In genomic region chr6:80143312-80143960, GRCh38 we compare ENCODE assay signal across 8 cellular contexts. TPM values are rescaled to one million over a fixed set of nuclear protein-coding genes. Genes with fewer than 3 reads are reported as not detected.
DNase-seq lines count a peak whose midpoint lies in the region; ATAC-seq and TF ChIP-seq lines count a peak whose summit lies in the region.

No MANE protein-coding gene starts in this region.

- H3K9ac ChIP-seq in smooth muscle cell (ENCODE audit: low read depth) = no peak overlapping the region

- no peak for ATAC-seq in GM23338
- ATAC-seq in GM18498 (IDR thresholded peaks at IDR 0.05; ENCODE audit: unreplicated experiment) = no peak
- ATAC-seq in GM21737 (IDR thresholded peaks at IDR 0.05; ENCODE audit: unreplicated experiment) = no peak

- intact Hi-C loops in spleen (cut with DNase I; ENCODE audit: low total_unique reads) = no loop called here

- H3K79me2 ChIP-seq in GM23338 (replicated peaks; ENCODE audit: insufficient read depth) = no peaks in the 10 kb centered on the region; the same call in 1 of the 2 replicates
- no peaks in the 10 kb centered on the region for H3K79me2 ChIP-seq in smooth muscle cell (ENCODE audit: low read depth)

- TF ChIP-seq CTCF in GM23338 (conservative IDR thresholded peaks at IDR 0.05; ENCODE audit: low read depth in 2 of 2) (no peak), smooth muscle cell (IDR thresholded peaks at IDR 0.05; ENCODE audit: borderline replicate concordance, insufficient read depth, poor library complexity, severe bottlenecking) (no peak), spleen (IDR thresholded peaks at IDR 0.05 in 8 of 11, conservative IDR thresholded peaks at IDR 0.05 in 3 of 11) (no peak)

- no peak overlapping the region for H3K27ac Mint-ChIP-seq in GM23338

- no peak for TF ChIP-seq POLR2A in spleen (IDR thresholded peaks at IDR 0.05)

- H3K4me1 ChIP-seq in GM23338 (ENCODE audit: insufficient read depth) (no peaks in the 10 kb centered on the region), smooth muscle cell (ENCODE audit: low read depth) (no peaks in the 10 kb centered on the region), spleen (peaks cover 0 to 13% (median 0%) of the 10 kb centered on the region in 6 donors)

- DNase-seq in GM23338 (ENCODE audit: low spot score) (no peak), T1000 (lab: John Stamatoyannopoulos, UW) (peak; percentile 80), globus pallidus (ENCODE audit: low spot score) (peak; percentile 43), smooth muscle cell (lab: John Stamatoyannopoulos, UW; ENCODE audit: unreplicated experiment) (peak; percentile 2), spleen (no peak)
- no peak for DNase-seq in stimulated activated CD4-positive, alpha-beta T cell treated with anti-CD3 and anti-CD28 coated beads, Interleukin-4, amount 100 ng/mL, for 1 hour

- 64% methylated on average over 3 of the region's 3 CpGs for WGBS in smooth muscle cell (ENCODE audit: low lambda C conversion rate)
- WGBS in spleen, 5 donors = 50 to 69% (median 61%) methylated on average over 3 of the region's 3 CpGs

- H3K4me3 Mint-ChIP-seq in GM23338 = no peak overlapping the region

- H3K27me3 ChIP-seq in GM23338 (ENCODE audit: insufficient read depth) (no peaks in the 10 kb centered on the region), smooth muscle cell (ENCODE audit: low read depth) (no peaks in the 10 kb centered on the region), spleen (replicated peaks in 1 of 7) (no peaks in the 10 kb centered on the region)

- no peaks in the 10 kb centered on the region for H3K27me3 Mint-ChIP-seq in GM23338 (ENCODE audit: insufficient read depth, low read depth, poor library complexity)

- no peaks in the 10 kb centered on the region for H3K9me3 ChIP-seq in smooth muscle cell (replicated peaks; ENCODE audit: low read depth)
- H3K9me3 ChIP-seq in spleen = no peaks in the 10 kb centered on the region

- peaks cover 4% of the 10 kb centered on the region; the same call in 2 of the 3 replicates for H3K9me3 Mint-ChIP-seq in GM23338

- H3F3A ChIP-seq in GM23338 (replicated peaks; ENCODE audit: low read depth) (no peaks in the 10 kb centered on the region), smooth muscle cell (ENCODE audit: low read depth) (no peaks in the 10 kb centered on the region)

- H3K4me3 ChIP-seq in GM23338 = no peak overlapping the region
- no peak overlapping the region for H3K4me3 ChIP-seq in smooth muscle cell
- no peak overlapping the region for H3K4me3 ChIP-seq in spleen

- H3K27ac ChIP-seq in GM23338 (ENCODE audit: low read depth) (0 out of 2 replicates have a peak overlapping the region, but pooled peaks have one; percentile 32), smooth muscle cell (ENCODE audit: low read depth) (no peak overlapping the region), spleen (no peak overlapping the region)

- no peaks in the 10 kb centered on the region for H3K9me2 ChIP-seq in GM23338 (ENCODE audit: insufficient read depth)

- H3K4me2 ChIP-seq in GM23338 (no peak overlapping the region), smooth muscle cell (no peak overlapping the region)

- H4K20me1 ChIP-seq in GM23338 (replicated peaks; ENCODE audit: insufficient read depth) (no peaks in the 10 kb centered on the region; the same call in 1 of the 2 replicates), smooth muscle cell (ENCODE audit: low read depth) (no peaks in the 10 kb centered on the region)

- H3K36me3 Mint-ChIP-seq in GM23338 (ENCODE audit: low read depth) = peaks cover 26% of the 10 kb centered on the region

- H3K36me3 ChIP-seq in GM23338 (ENCODE audit: insufficient read depth) = peaks cover 1% of the 10 kb centered on the region
- no peaks in the 10 kb centered on the region for H3K36me3 ChIP-seq in smooth muscle cell (ENCODE audit: low read depth)
- H3K36me3 ChIP-seq in spleen = peaks cover 0 to 20% (median 0%) of the 10 kb centered on the region in 6 donors

- H3K4me1 Mint-ChIP-seq in GM23338 = no peaks in the 10 kb centered on the region

- H2AFZ ChIP-seq in GM23338 (no peak overlapping the region), smooth muscle cell (ENCODE audit: low read depth) (no peak overlapping the region)

TF ChIP-seq in GM23338, 12 proteins besides CTCF, POLR2A, EP300 and RAD21 (continues in another document):
- no peak for TF ChIP-seq REST (IDR thresholded peaks at IDR 0.05; ENCODE audit: unreplicated experiment)

RNA-seq across cellular contexts. Expression of gene BCKDHB, which starts 37.0 kb away (rescaled TPM):
- 29.2 and 32.1 TPM in 2 replicates for total RNA-seq in GM23338 (2014; rRNA removed; shearing (Covaris generic))
- polyA plus RNA-seq in GM23338 (2016; fragmentation: Nextera tagmentation; extraction: Ambion mirVana) = 39.0 and 42.7 TPM in 2 replicates
- total RNA-seq in smooth muscle cell = 16.1 and 19.7 TPM in 2 replicates
- 10.2 and 11.4 TPM in 2 replicates for polyA plus RNA-seq in smooth muscle cell
- total RNA-seq in spleen = 10 to 100 TPM in 6 of 7 donors, 1 to 10 TPM in 1; 9.8 to 16.4 (median 11.3) TPM
- polyA plus RNA-seq in spleen = 1 to 10 TPM; 6.3 to 7.9 (median 7.2) TPM

Comparison
In these comparisons a context has a peak if more than half of its experiments do, and no peak if none do; other contexts are left out.
1. DNase-seq: peak in T1000 (single experiment), globus pallidus (single experiment) and smooth muscle cell (single experiment); none in GM23338 (single experiment), stimulated activated CD4-positive, alpha-beta T cell treated with anti-CD3 and anti-CD28 coated beads, Interleukin-4, amount 100 ng/mL, for 1 hour (single experiment) and spleen (single experiment).